Comparison of ENCODE assay signal across 21 cellular contexts in the genomic region with DNA sequence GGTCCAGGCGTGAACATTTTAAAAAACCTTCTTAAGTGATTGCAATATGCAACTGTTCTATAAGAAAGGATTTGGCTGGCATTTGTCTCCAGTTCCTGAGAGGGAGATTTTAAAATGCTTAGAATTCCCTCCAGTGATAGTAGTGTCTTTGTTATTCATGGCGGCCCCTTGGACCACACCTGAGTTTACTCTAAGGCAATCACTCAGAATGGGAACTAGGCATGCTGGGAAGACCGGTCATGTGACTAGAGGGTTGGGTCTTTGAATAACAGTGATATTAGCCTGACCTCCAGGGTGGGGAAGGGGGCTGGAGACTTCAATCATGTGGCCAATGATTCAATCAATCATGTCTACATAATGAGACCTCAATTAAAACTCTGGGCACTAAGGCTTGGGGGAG. TPM values are rescaled to one million over a fixed set of nuclear protein-coding genes. Genes with fewer than 3 reads are reported as not detected.
DNase-seq lines count a peak whose midpoint lies in the region; ATAC-seq, FAIRE-seq and TF ChIP-seq lines count a peak whose summit lies in the region.
"Had no signal": no experiment of that assay in that cellular context is flagged by ENCODE, and none has a peak within 500 bp of the region (broad histone marks: within the 10 kb centered on the region; RNA-seq: fewer than 3 reads in every experiment).

No MANE protein-coding gene starts in this region.

- TF ChIP-seq RAD21 in H1 (IDR thresholded peaks at IDR 0.05 in 1 of 2, conservative IDR thresholded peaks at IDR 0.05 in 1 of 2; ENCODE audit: low read depth in 2 of 2, low read length in 2 of 2), result no peak

- 91% methylated on average over 3 of the region's 3 CpGs for WGBS in HUES64
- 85% methylated on average over 3 of the region's 3 CpGs; no CpG with 5 or more reads in 1 of the 2 experiments for WGBS in H1 (ENCODE audit: extremely low coverage in 1 of 2, insufficient coverage in 1 of 2, insufficient read length in 1 of 2, insufficient replicate concordance in 2 of 2, low coverage in 1 of 2, low lambda C conversion rate in 2 of 2, missing lambda C conversion rate in 1 of 2), 2 experiments

- CTCF ChIA-PET in H1 (lab: Charles Lee; ENCODE audit: partially characterized antibody), result interaction anchor here (2.0 to 4.0 kb wide), 3 partner anchors 11 to 16 kb away, joined by 6 to 22 read pairs (median 6); no protein-coding TSS in a partner anchor

- H3K56ac ChIP-seq in H1 (replicated peaks; ENCODE audit: insufficient read length, low read depth, low read length), result no peak overlapping the region

- peak overlapping the region; percentile 63 for H3K18ac ChIP-seq in H1 (ENCODE audit: extremely low read depth, low read length)

- H3K4me3 ChIP-seq in HUES64 (ENCODE audit: low read length) (no peak overlapping the region), H1 (ENCODE audit: extremely low read depth in 1 of 4, insufficient read depth in 2 of 4, low read depth in 3 of 4, low read length in 4 of 4) (no peak overlapping the region), iPS-20b (ENCODE audit: low read length) (peak overlapping the region; percentile 19; the same call in 1 of the 2 replicates)
- H3K4me3 ChIP-seq: A549 had no signal

- H3K4me2 ChIP-seq in H1 (ENCODE audit: insufficient read depth in 1 of 2, low read depth in 2 of 2, low read length in 2 of 2), result peak overlapping the region; percentile 1 to 9; a peak in 2 of 4 replicates
- H3K4me2 ChIP-seq: A549 had no signal

- H3K79me1 ChIP-seq in H1 (ENCODE audit: low read depth, low read length), result no peaks in the 10 kb centered on the region

- H2BK120ac ChIP-seq in H1 (replicated peaks; ENCODE audit: low read depth, low read length), result no peak overlapping the region

- TF ChIP-seq EP300 in H1 (IDR thresholded peaks at IDR 0.05; ENCODE audit: borderline replicate concordance in 1 of 2, low read depth in 2 of 2, low read length in 2 of 2), result no peak

- no peaks in the 10 kb centered on the region for H3K23me2 ChIP-seq in H1 (ENCODE audit: low read depth, low read length)

- no peak overlapping the region for H3K9ac ChIP-seq in HUES64 (ENCODE audit: low read depth, low read length)
- no peak overlapping the region for H3K9ac ChIP-seq in H1 (replicated peaks in 1 of 4; ENCODE audit: extremely low read depth in 1 of 4, low read depth in 3 of 4, low read length in 3 of 4)
- H3K9ac ChIP-seq in iPS-20b (ENCODE audit: low read depth, low read length), result no peak overlapping the region; the same call in 1 of the 2 replicates

- no peak for ATAC-seq in HG02759 (IDR thresholded peaks at IDR 0.05; ENCODE audit: unreplicated experiment)
- ATAC-seq: A549, HepG2 had no signal

- FAIRE-seq in H1 (lab: Jason Lieb, UNC), result no peak
- FAIRE-seq: A549, D721Med, HepG2 had no signal

- H2BK12ac ChIP-seq in H1 (ENCODE audit: low read depth, low read length), result peak overlapping the region; percentile 91

- 0 out of 2 replicates have a peak overlapping the region, but pooled peaks have one; percentile 82 for H2AK5ac ChIP-seq in H1 (ENCODE audit: low read depth, low read length)

- H3K36me3 ChIP-seq in HUES64 (ENCODE audit: insufficient read depth, low read length) (no peaks in the 10 kb centered on the region), H1 (ENCODE audit: control insufficient read depth in 2 of 4, insufficient read depth in 4 of 4, low read length in 3 of 4) (peaks cover 0 to 4% (median 0%) of the 10 kb centered on the region in 4 experiments; a peak in 1 of 8 replicates), iPS-20b (ENCODE audit: insufficient read depth, low read depth, low read length) (no peaks in the 10 kb centered on the region)

- no peak overlapping the region for H3K23ac ChIP-seq in H1 (ENCODE audit: insufficient read length)

- H4K91ac ChIP-seq in H1 (replicated peaks; ENCODE audit: insufficient read length, low read length), result peak overlapping the region; percentile 48

- H3K4me1 ChIP-seq in HUES64 (ENCODE audit: insufficient read depth, low read length), result peaks cover 12% of the 10 kb centered on the region; the same call in 1 of the 2 replicates
- peaks cover 0 to 9% (median 4%) of the 10 kb centered on the region in 4 experiments; a peak in 3 of 7 replicates for H3K4me1 ChIP-seq in H1 (replicated peaks in 1 of 4; ENCODE audit: control insufficient read depth in 3 of 4, insufficient read depth in 4 of 4, low read length in 3 of 4)
- H3K4me1 ChIP-seq in iPS-20b (ENCODE audit: insufficient read depth, low read length), result peaks cover 8% of the 10 kb centered on the region; the same call in 1 of the 2 replicates
- H3K4me1 ChIP-seq: A549, Caco-2 had no signal

- no peaks in the 10 kb centered on the region for H3K79me2 ChIP-seq in H1 (ENCODE audit: control insufficient read depth in 1 of 2, insufficient read depth in 2 of 2, low read length in 2 of 2)

- H2AFZ ChIP-seq in H1 (ENCODE audit: low read length), result no peak overlapping the region

- H3K27ac ChIP-seq in HUES64 (ENCODE audit: low read depth, low read length), result peak overlapping the region; percentile 79; the same call in 1 of the 2 replicates
- H3K27ac ChIP-seq in H1 (ENCODE audit: low read depth, low read length), result no peak overlapping the region
- H3K27ac ChIP-seq in iPS-20b (ENCODE audit: low read length), result peak overlapping the region; percentile 1
- H3K27ac ChIP-seq: 22Rv1, A549, C4-2B, HL-60 had no signal

- H3K27me3 ChIP-seq in HUES64 (ENCODE audit: insufficient read depth, low read length) (no peaks in the 10 kb centered on the region), H1 (replicated peaks in 1 of 4; ENCODE audit: control insufficient read depth in 3 of 4, extremely low read depth in 1 of 4, insufficient read depth in 3 of 4, low read length in 3 of 4) (no peaks in the 10 kb centered on the region), iPS-20b (ENCODE audit: insufficient read depth, low read length) (no peaks in the 10 kb centered on the region)

- H3K14ac ChIP-seq in H1 (ENCODE audit: insufficient read length), result no peak overlapping the region

- peak overlapping the region; percentile 95; the same call in 1 of the 2 replicates for H2BK5ac ChIP-seq in H1 (ENCODE audit: low read depth, low read length)

- no peak for TF ChIP-seq POLR2A in H1 (IDR thresholded peaks at IDR 0.05; ENCODE audit: control extremely low read depth in 1 of 2, low read depth in 2 of 2, low read length in 2 of 2)

- H4K5ac ChIP-seq in H1 (ENCODE audit: insufficient read length, low read depth, low read length), result peak overlapping the region; percentile 20

- H3K4ac ChIP-seq in H1 (replicated peaks; ENCODE audit: insufficient read length, low read depth, low read length), result no peak overlapping the region

- no peak overlapping the region for H2BK15ac ChIP-seq in H1 (ENCODE audit: low read length)

- POLR2A ChIA-PET in H1 (lab: Charles Lee; ENCODE audit: partially characterized antibody), result interaction anchor here (1.1 to 2.5 kb wide), 7 partner anchors 16 to 52 kb away, joined by 3 to 11 read pairs (median 4); no protein-coding TSS in a partner anchor

- no peak overlapping the region for H4K8ac ChIP-seq in H1 (ENCODE audit: extremely low read depth, insufficient read depth, low read length)

- DNase-seq in ELF-1 (ENCODE audit: low read depth, low spot score), result peak; percentile 19
- DNase-seq in H1 (ENCODE audit: low read depth in 1 of 2, low spot score in 2 of 2), result peak in 1 of 2 experiments; percentile 54
- no peak for DNase-seq in SW 1271 (lab: John Stamatoyannopoulos, UW)
- DNase-seq in activated CD8-positive, alpha-beta memory T cell treated with anti-CD3 and anti-CD28 coated beads for 24 hours, result no peak
- DNase-seq: AML-193; Caco-2; CD4-positive, alpha-beta T cell; DMS153; DMS79; GF-D8; HCEC 1CT; KG1 had no signal

- no peaks in the 10 kb centered on the region for H4K20me1 ChIP-seq in H1 (replicated peaks in 1 of 2; ENCODE audit: control insufficient read depth in 1 of 2, insufficient read depth in 2 of 2, low read length in 2 of 2)

- H2BK20ac ChIP-seq in H1 (ENCODE audit: low read length), result no peak overlapping the region

- TF ChIP-seq CTCF in H1 (IDR thresholded peaks at IDR 0.05; ENCODE audit: control extremely low read depth in 1 of 3, insufficient read depth in 1 of 3, low read depth in 1 of 3, low read length in 3 of 3), result no peak

- H3K9me3 ChIP-seq in HUES64 (ENCODE audit: insufficient read depth, low read depth, low read length), result peaks cover 6% of the 10 kb centered on the region
- peaks cover 2 to 10% of the 10 kb centered on the region in 2 experiments; a peak in 2 of 4 replicates for H3K9me3 ChIP-seq in H1 (ENCODE audit: insufficient read depth in 2 of 2, low read depth in 1 of 2, low read length in 1 of 2)
- peaks cover 13% of the 10 kb centered on the region; the same call in 1 of the 2 replicates for H3K9me3 ChIP-seq in iPS-20b (ENCODE audit: insufficient read depth, low read depth, low read length)
- H3K9me3 ChIP-seq: Caco-2 had no signal

TF ChIP-seq in H1, 55 proteins besides CTCF, POLR2A, EP300 and RAD21 (continues in another document):
- TF ChIP-seq, protein P1, sequence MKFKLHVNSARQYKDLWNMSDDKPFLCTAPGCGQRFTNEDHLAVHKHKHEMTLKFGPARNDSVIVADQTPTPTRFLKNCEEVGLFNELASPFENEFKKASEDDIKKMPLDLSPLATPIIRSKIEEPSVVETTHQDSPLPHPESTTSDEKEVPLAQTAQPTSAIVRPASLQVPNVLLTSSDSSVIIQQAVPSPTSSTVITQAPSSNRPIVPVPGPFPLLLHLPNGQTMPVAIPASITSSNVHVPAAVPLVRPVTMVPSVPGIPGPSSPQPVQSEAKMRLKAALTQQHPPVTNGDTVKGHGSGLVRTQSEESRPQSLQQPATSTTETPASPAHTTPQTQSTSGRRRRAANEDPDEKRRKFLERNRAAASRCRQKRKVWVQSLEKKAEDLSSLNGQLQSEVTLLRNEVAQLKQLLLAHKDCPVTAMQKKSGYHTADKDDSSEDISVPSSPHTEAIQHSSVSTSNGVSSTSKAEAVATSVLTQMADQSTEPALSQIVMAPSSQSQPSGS (IDR thresholded peaks at IDR 0.05; ENCODE audit: low read length), result no peak; the same call in 1 of the 2 replicates
- TF ChIP-seq GABPA (IDR thresholded peaks at IDR 0.05; ENCODE audit: borderline replicate concordance, insufficient read depth, low read length) (no peak), RFX5 (IDR thresholded peaks at IDR 0.05; ENCODE audit: borderline replicate concordance, low read depth, low read length) (no peak), CTBP2 (IDR thresholded peaks at IDR 0.05; ENCODE audit: borderline replicate concordance, insufficient read depth, insufficient read length, low read length) (no peak)

RNA-seq across cellular contexts. Expression of gene UTRN, which starts 50.7 kb away (rescaled TPM):
- 19.5 TPM for polyA plus RNA-seq in HUES64 (2013, experiment 1 of 2)
- polyA plus RNA-seq in HUES64 (2013, experiment 2 of 2), result 25.1 TPM
- 91.2 and 112 TPM in 2 replicates for total RNA-seq in H1 (2021; fragmentation: NEBNext Ultra II Directional; extraction: Animal tissue kit (Norgen Biotek cat#: 25700))
- polyA plus RNA-seq in H1 (2011; rRNA removed), result 21.8 and 25.0 TPM in 2 replicates
- polyA plus RNA-seq in H1 (2011; cell fraction: cytosol; rRNA removed), result 30.4 TPM
- 45.8 TPM for polyA plus RNA-seq in H1 (2011; cell fraction: nucleus; rRNA removed)
- polyA plus RNA-seq in H1 (2012, experiment 1 of 2), result 34.7 to 45.5 TPM (median 41.2 TPM) in 4 replicates
- polyA plus RNA-seq in H1 (2012, experiment 2 of 2), result 1.9 TPM
- polyA plus RNA-seq in H1 (2013, experiment 1 of 2), result 37.2 TPM
- polyA plus RNA-seq in H1 (2013, experiment 2 of 2), result 37.2 TPM
- polyA minus RNA-seq in H1 (2011; rRNA and poly(A)+ RNA removed), result 85.4 and 136 TPM in 2 replicates
- polyA minus RNA-seq in H1 (2011; cell fraction: cytosol; rRNA and poly(A)+ RNA removed), result 81.0 TPM
- polyA minus RNA-seq in H1 (2011; cell fraction: nucleus; rRNA and poly(A)+ RNA removed), result 206 TPM
